Comparison of ENCODE assay signal across 24 cellular contexts in genomic region chr1:151624783-151625182, GRCh38. TPM values are rescaled to one million over a fixed set of nuclear protein-coding genes. Genes with fewer than 3 reads are reported as not detected.
A peak's percentile ranks its signal among the peaks of the same experiment; 100 is the strongest.
DNase-seq lines count a peak whose midpoint lies in the region; ATAC-seq, FAIRE-seq and TF ChIP-seq lines count a peak whose summit lies in the region.
"Had no signal": no experiment of that assay in that cellular context is flagged by ENCODE, and none has a peak within 500 bp of the region (broad histone marks: within the 10 kb centered on the region; RNA-seq: fewer than 3 reads in every experiment).

No MANE protein-coding gene starts in this region.

- in situ Hi-C loops in T47D (cut with HindIII; ENCODE audit: low pct_unique_long_range_greater_than_20kb, low sequenced_read_pairs) = no loop called here

- no peak; a peak in 1 of 6 replicates for ATAC-seq in A549
- ATAC-seq in HG03457 (IDR thresholded peaks at IDR 0.05; ENCODE audit: unreplicated experiment) = no peak
- no peak for ATAC-seq in HG02571 (IDR thresholded peaks at IDR 0.05; ENCODE audit: unreplicated experiment)
- ATAC-seq: GM12878 had no signal

- POLR2A ChIA-PET in A549 (lab: Yijun Ruan, JAX) = no interaction called here

- peak overlapping the region in 1 of 2 donors; percentile 38 for H3K27ac ChIP-seq in breast epithelium
- H3K27ac ChIP-seq in A549 = no peak overlapping the region; a peak in 1 of 6 replicates
- H3K27ac ChIP-seq: BLaER1 had no signal

- CTCF ChIA-PET in A549 (lab: Yijun Ruan, JAX) = interaction anchor here (0.6 kb wide), 1 partner anchor 49 kb away, joined by 3 read pairs; no protein-coding TSS in a partner anchor

- TF ChIP-seq POLR2A in breast epithelium (IDR thresholded peaks at IDR 0.05) (no peak), A549 (IDR thresholded peaks at IDR 0.05; ENCODE audit: low read length) (no peak)

- no peak for TF ChIP-seq EP300 in A549 (IDR thresholded peaks at IDR 0.05)

- H3K9me3 ChIP-seq in breast epithelium = no peaks in the 10 kb centered on the region
- no peaks in the 10 kb centered on the region for H3K9me3 ChIP-seq in A549
- H3K9me3 ChIP-seq: BE2C, BLaER1 had no signal

- TF ChIP-seq RAD21 in A549 (conservative IDR thresholded peaks at IDR 0.05 in 1 of 2, IDR thresholded peaks at IDR 0.05 in 1 of 2) = no peak

- FAIRE-seq in A549 (lab: Jason Lieb, UNC) = no peak
- FAIRE-seq: GM12878, GM12892, GM18507 had no signal

- H3K4me1 ChIP-seq in breast epithelium (no peaks in the 10 kb centered on the region), A549 (peaks cover 42% of the 10 kb centered on the region)
- H3K4me1 ChIP-seq: BLaER1 had no signal

- no peaks in the 10 kb centered on the region for H3K27me3 ChIP-seq in breast epithelium
- H3K27me3 ChIP-seq: BE2C, BLaER1 had no signal

- TF ChIP-seq CTCF in breast epithelium (IDR thresholded peaks at IDR 0.05) (no peak), A549 (IDR thresholded peaks at IDR 0.05) (no peak)

- H3K4me3 ChIP-seq in breast epithelium (no peak overlapping the region), A549 (no peak overlapping the region)
- H3K4me3 ChIP-seq: BLaER1, GM12878 had no signal

- DNase-seq in T47D (ENCODE audit: low read depth in 1 of 2, low spot score in 1 of 2) (peak; percentile 53 to 75), breast epithelium (ENCODE audit: low spot score in 2 of 2) (no peak), A549 (ENCODE audit: low read depth in 1 of 2, low spot score in 1 of 2) (peak in 1 of 2 experiments; percentile 20), renal cortical epithelial cell (ENCODE audit: low read depth) (peak; percentile 23)
- DNase-seq: ACHN; BE2C; C1 segment of cervical spinal cord; CD4-positive, alpha-beta memory T cell; CD4-positive, CD25-positive, alpha-beta regulatory T cell; CD8-positive, alpha-beta memory T cell; COR-L47; DMS 273 treated with DMSO at 0.1 percent for 48 hours; DMS153; DMS53; DMS79; DND-41; EL; GDM1 had no signal

- intact Hi-C loops in breast epithelium (cut with DNase I; ENCODE audit: low total_unique reads) = no loop called here

- H3K36me3 ChIP-seq in breast epithelium = no peaks in the 10 kb centered on the region
- H3K36me3 ChIP-seq: BE2C had no signal

- H3K4me2 ChIP-seq in A549 = peak overlapping the region; percentile 54
- H3K4me2 ChIP-seq: BLaER1 had no signal

- WGBS in A549 (ENCODE audit: missing lambda C conversion rate) = 66% methylated on average over 3 of the region's 3 CpGs

TF ChIP-seq in A549, 52 proteins besides CTCF, POLR2A, EP300 and RAD21:
- TF ChIP-seq CHD2 (IDR thresholded peaks at IDR 0.05; ENCODE audit: low read length, partially characterized antibody) (no peak), ZSCAN20 (CRISPR knock-in tag; IDR thresholded peaks at IDR 0.05) (no peak), FOXS1 (CRISPR knock-in tag; IDR thresholded peaks at IDR 0.05) (no peak), ZNF302 (CRISPR knock-in tag; IDR thresholded peaks at IDR 0.05) (no peak), MAFK (IDR thresholded peaks at IDR 0.05; ENCODE audit: partially characterized antibody) (no peak), KDM5A (IDR thresholded peaks at IDR 0.05) (no peak), JUNB (IDR thresholded peaks at IDR 0.05) (no peak)
- TF ChIP-seq, protein P1, sequence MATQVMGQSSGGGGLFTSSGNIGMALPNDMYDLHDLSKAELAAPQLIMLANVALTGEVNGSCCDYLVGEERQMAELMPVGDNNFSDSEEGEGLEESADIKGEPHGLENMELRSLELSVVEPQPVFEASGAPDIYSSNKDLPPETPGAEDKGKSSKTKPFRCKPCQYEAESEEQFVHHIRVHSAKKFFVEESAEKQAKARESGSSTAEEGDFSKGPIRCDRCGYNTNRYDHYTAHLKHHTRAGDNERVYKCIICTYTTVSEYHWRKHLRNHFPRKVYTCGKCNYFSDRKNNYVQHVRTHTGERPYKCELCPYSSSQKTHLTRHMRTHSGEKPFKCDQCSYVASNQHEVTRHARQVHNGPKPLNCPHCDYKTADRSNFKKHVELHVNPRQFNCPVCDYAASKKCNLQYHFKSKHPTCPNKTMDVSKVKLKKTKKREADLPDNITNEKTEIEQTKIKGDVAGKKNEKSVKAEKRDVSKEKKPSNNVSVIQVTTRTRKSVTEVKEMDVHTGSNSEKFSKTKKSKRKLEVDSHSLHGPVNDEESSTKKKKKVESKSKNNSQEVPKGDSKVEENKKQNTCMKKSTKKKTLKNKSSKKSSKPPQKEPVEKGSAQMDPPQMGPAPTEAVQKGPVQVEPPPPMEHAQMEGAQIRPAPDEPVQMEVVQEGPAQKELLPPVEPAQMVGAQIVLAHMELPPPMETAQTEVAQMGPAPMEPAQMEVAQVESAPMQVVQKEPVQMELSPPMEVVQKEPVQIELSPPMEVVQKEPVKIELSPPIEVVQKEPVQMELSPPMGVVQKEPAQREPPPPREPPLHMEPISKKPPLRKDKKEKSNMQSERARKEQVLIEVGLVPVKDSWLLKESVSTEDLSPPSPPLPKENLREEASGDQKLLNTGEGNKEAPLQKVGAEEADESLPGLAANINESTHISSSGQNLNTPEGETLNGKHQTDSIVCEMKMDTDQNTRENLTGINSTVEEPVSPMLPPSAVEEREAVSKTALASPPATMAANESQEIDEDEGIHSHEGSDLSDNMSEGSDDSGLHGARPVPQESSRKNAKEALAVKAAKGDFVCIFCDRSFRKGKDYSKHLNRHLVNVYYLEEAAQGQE (IDR thresholded peaks at IDR 0.05) = no peak

RNA-seq across cellular contexts. Expression of gene SNX27, which starts 12.9 kb away (rescaled TPM):
- total RNA-seq in breast epithelium (10 to 100 TPM; 41.3 to 46.8 (median 43.6) TPM), renal cortical epithelial cell (20.3 and 70.1 TPM in 2 replicates)
- polyA plus RNA-seq in A549 (2011; rRNA removed) (29.1 and 30.5 TPM in 2 replicates), A549 (2017; fragmentation: RNase III; extraction: RNeasy Plus Mini Kit Qiagen cat#74134 plus additional on column Dnase treatment) (11.0 to 13.6 TPM (median 12.8 TPM) in 3 replicates)
- 8.9 and 11.6 TPM in 2 replicates for polyA plus RNA-seq in A549 (2012; cell fraction: cytosol; rRNA removed)
- 8.4 and 12.9 TPM in 2 replicates for polyA plus RNA-seq in A549 (2012; cell fraction: nucleus; rRNA removed)
- 39.5 and 44.8 TPM in 2 replicates for polyA minus RNA-seq in A549 (2011; rRNA and poly(A)+ RNA removed)

Comparison
In these comparisons a context has a peak if more than half of its experiments do, and no peak if none do; other contexts are left out.
1. DNase-seq: peak in T47D (2 of 2) and renal cortical epithelial cell (single experiment); none in breast epithelium (0 of 2).